Comparison of ENCODE assay signal across 21 cellular contexts in genomic region chr22:24693359-24693758, GRCh38.
DNase-seq lines count a peak whose midpoint lies in the region; ATAC-seq and TF ChIP-seq lines count a peak whose summit lies in the region.
"Had no signal": no experiment of that assay in that cellular context is flagged by ENCODE, and none has a peak within 500 bp of the region (broad histone marks: within the 10 kb centered on the region; RNA-seq: fewer than 3 reads in every experiment).

No MANE protein-coding gene starts in this region.

- DNase-seq in dermis blood vessel endothelial cell (peak; percentile 57), non-pigmented ciliary epithelial cell (ENCODE audit: low read depth) (peak; percentile 15), NCI-H1436 treated with DMSO at 0.1 percent for 48 hours (lab: John Stamatoyannopoulos, UW) (no peak), WERI-Rb-1 (no peak)
- no peak for DNase-seq in activated CD4-positive, alpha-beta T cell treated with anti-CD3 and anti-CD28 coated beads for 4 hours
- DNase-seq: Calu3; CD8-positive, alpha-beta memory T cell; DMS153; GDM1; Kasumi-1; NCI-H1048; NCI-H1417 treated with DMSO at 0.1 percent for 48 hours; NCI-H187 treated with DMSO at 0.1 percent for 48 hours; SIG-M5; SK-N-SH had no signal

- H3K4me1 ChIP-seq in ACC112 (ENCODE audit: control insufficient read depth, insufficient read depth, low read length, unreplicated experiment) = peaks cover 5% of the 10 kb centered on the region
- peaks cover 70% of the 10 kb centered on the region for H3K4me1 ChIP-seq in HUES64 (ENCODE audit: insufficient read depth, low read length)

- H3K27ac ChIP-seq in ACC112 (ENCODE audit: low read depth, low read length) (peak overlapping the region; percentile 17; the same call in 1 of the 2 replicates), HUES64 (ENCODE audit: low read depth, low read length) (peak overlapping the region; percentile 1; the same call in 1 of the 2 replicates), WERI-Rb-1 (no peak overlapping the region)
- H3K27ac ChIP-seq: 22Rv1, C4-2B had no signal

- ATAC-seq in GM21381 (IDR thresholded peaks at IDR 0.05; ENCODE audit: unreplicated experiment) = no peak
- ATAC-seq: Panc1 had no signal

- no peak for TF ChIP-seq CTCF in WERI-Rb-1 (IDR thresholded peaks at IDR 0.05; ENCODE audit: low read depth, low read length)

- no peak overlapping the region for H3K4me3 ChIP-seq in ACC112 (ENCODE audit: low read depth, low read length)
- no peak overlapping the region for H3K4me3 ChIP-seq in HUES64 (ENCODE audit: low read length)
- H3K4me3 ChIP-seq in WERI-Rb-1 (ENCODE audit: low read depth, low read length) = no peak overlapping the region

- no peaks in the 10 kb centered on the region for H3K27me3 ChIP-seq in ACC112 (ENCODE audit: insufficient read depth, low read length)
- no peaks in the 10 kb centered on the region for H3K27me3 ChIP-seq in HUES64 (ENCODE audit: insufficient read depth, low read length)
- H3K27me3 ChIP-seq in WERI-Rb-1 (ENCODE audit: insufficient read depth, low read depth, severe bottlenecking) = no peaks in the 10 kb centered on the region

- WGBS in HUES64 = 100% methylated on average over 1 of the region's 2 CpGs

- H2AFZ ChIP-seq in ACC112 (ENCODE audit: low read length, unreplicated experiment) = no peak overlapping the region

- H3K79me2 ChIP-seq in ACC112 (ENCODE audit: control insufficient read depth, insufficient read depth, low read length, unreplicated experiment) = no peaks in the 10 kb centered on the region

- H3K9ac ChIP-seq in HUES64 (ENCODE audit: low read depth, low read length) = no peak overlapping the region
- H3K9ac ChIP-seq: SK-N-SH had no signal

- H3K9me3 ChIP-seq in HUES64 (ENCODE audit: insufficient read depth, low read depth, low read length) = no peaks in the 10 kb centered on the region
- no peaks in the 10 kb centered on the region for H3K9me3 ChIP-seq in WERI-Rb-1 (ENCODE audit: severe bottlenecking)
- H3K9me3 ChIP-seq: SK-N-SH had no signal

- no peaks in the 10 kb centered on the region for H3K36me3 ChIP-seq in ACC112 (ENCODE audit: insufficient read depth, low read length)
- no peaks in the 10 kb centered on the region for H3K36me3 ChIP-seq in HUES64 (ENCODE audit: insufficient read depth, low read length)
- no peaks in the 10 kb centered on the region for H3K36me3 ChIP-seq in WERI-Rb-1

Comparison
In these comparisons a context has a peak if more than half of its experiments do, and no peak if none do; other contexts are left out.
1. DNase-seq: peak in dermis blood vessel endothelial cell (single experiment) and non-pigmented ciliary epithelial cell (single experiment); none in NCI-H1436 treated with DMSO at 0.1 percent for 48 hours (single experiment), WERI-Rb-1 (single experiment) and activated CD4-positive, alpha-beta T cell treated with anti-CD3 and anti-CD28 coated beads for 4 hours (0 of 2).